1 cellular context compared by ENCODE assay signal in the genomic region with DNA sequence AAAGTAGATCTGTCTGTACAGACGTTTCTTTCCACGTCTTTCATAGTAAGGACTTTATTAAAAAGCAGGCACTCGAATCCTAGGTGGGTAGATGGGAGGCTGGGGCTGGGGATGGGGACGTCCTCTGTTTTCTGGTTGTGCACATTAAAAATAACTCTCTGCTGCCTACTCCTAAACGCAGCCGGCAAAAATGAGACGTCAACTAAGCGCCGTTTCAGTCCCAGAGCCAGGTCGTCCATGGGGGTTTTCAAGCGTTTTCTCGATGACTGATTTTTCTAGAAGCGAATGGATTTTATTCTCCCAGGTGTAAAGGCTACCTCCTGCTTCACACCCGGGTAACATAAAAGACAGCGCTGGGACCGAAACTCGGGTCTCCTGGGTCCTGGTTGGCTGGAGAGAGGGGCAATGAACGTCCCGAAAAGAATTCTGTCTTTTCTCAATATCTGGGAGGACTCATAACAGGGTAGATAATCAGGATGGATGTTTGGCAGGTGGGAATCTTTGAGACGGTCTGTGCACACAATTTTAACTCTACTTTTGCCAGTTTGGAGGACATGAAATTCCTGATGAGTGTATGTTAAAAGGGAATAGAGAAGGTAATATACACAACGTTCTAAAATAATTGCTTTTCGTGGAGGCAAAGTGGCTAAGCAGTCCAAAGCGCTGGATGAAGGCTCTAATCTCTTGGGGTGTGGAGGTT.
TF ChIP-seq lines count a peak whose summit lies in the region.

No MANE protein-coding gene starts in this region.

TF ChIP-seq in HepG2, 621 proteins besides CTCF, POLR2A, EP300 and RAD21:
- TF ChIP-seq ZSCAN31 (CRISPR knock-in tag; IDR thresholded peaks at IDR 0.05; ENCODE audit: low read depth) (0 out of 2 replicates have a peak, but pooled peaks have one; percentile 11), ZNF652 (CRISPR knock-in tag; IDR thresholded peaks at IDR 0.05; ENCODE audit: borderline replicate concordance, low read depth) (0 out of 2 replicates have a peak, but pooled peaks have one; percentile 39), ZNF839 (CRISPR knock-in tag; IDR thresholded peaks at IDR 0.05; ENCODE audit: borderline replicate concordance) (no peak), ZNF607 (CRISPR knock-in tag; IDR thresholded peaks at IDR 0.05; ENCODE audit: borderline replicate concordance) (0 out of 2 replicates have a peak, but pooled peaks have one; percentile 5), SALL2 (CRISPR knock-in tag; IDR thresholded peaks at IDR 0.05) (0 out of 2 replicates have a peak, but pooled peaks have one; percentile 2), ZNF264 (CRISPR knock-in tag; IDR thresholded peaks at IDR 0.05) (no peak), LCORL (IDR thresholded peaks at IDR 0.05) (no peak), LCORL (CRISPR knock-in tag; IDR thresholded peaks at IDR 0.05) (0 out of 2 replicates have a peak, but pooled peaks have one; percentile 17), ZNF775 (CRISPR knock-in tag; IDR thresholded peaks at IDR 0.05; ENCODE audit: borderline replicate concordance) (0 out of 2 replicates have a peak, but pooled peaks have one; percentile 72)
- TF ChIP-seq, protein P1, sequence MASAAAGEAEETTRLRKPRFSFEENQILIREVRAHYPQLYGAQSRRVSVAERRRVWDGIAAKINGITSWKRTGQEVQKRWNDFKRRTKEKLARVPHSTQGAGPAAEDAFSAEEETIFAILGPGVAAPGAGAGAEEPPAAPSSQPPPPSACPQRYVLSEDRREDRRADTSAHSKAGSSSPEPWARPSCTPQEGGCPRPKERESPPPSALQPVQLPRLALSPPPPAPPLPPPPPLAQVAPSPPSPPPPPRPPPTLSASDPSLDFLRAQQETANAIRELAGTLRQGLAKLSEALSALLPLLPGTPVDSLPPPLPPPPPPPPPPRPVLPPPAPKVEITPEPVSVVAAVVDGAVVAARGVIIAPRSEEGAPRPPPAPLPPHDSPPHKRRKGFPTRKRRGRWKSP (CRISPR knock-in tag; IDR thresholded peaks at IDR 0.05) = 0 out of 2 replicates have a peak, but pooled peaks have one; percentile 26
